In genomic region chr15:40328711-40329240, GRCh38 we compare ENCODE assay signal across 18 cellular contexts. TPM values are rescaled to one million over a fixed set of nuclear protein-coding genes. Genes with fewer than 3 reads are reported as not detected.
DNase-seq lines count a peak whose midpoint lies in the region; TF ChIP-seq lines count a peak whose summit lies in the region.
"Had no signal": no experiment of that assay in that cellular context is flagged by ENCODE, and none has a peak within 500 bp of the region (broad histone marks: within the 10 kb centered on the region; RNA-seq: fewer than 3 reads in every experiment).

No MANE protein-coding gene starts in this region.

- no peaks in the 10 kb centered on the region for H3K9me3 ChIP-seq in SK-N-MC (ENCODE audit: low read depth, low read length)
- no peaks in the 10 kb centered on the region for H3K9me3 ChIP-seq in iPS-20b (ENCODE audit: insufficient read depth, low read depth, low read length)
- H3K9me3 ChIP-seq in stomach smooth muscle (ENCODE audit: control insufficient read depth in 2 of 2, low read length in 2 of 2) = no peaks in the 10 kb centered on the region
- H3K9me3 ChIP-seq: prostate gland, tibial nerve had no signal

- intact Hi-C loops in lower leg skin (cut with DNase I; ENCODE audit: low total_unique reads) = no loop called here

- peaks cover 21% of the 10 kb centered on the region for H3K27me3 ChIP-seq in iPS-20b (ENCODE audit: insufficient read depth, low read length)
- no peaks in the 10 kb centered on the region for H3K27me3 ChIP-seq in stomach smooth muscle (ENCODE audit: control insufficient read depth in 1 of 2, insufficient read depth in 2 of 2, low read length in 2 of 2)
- H3K27me3 ChIP-seq: tibial nerve had no signal

- 82 to 90% methylated on average over 6 of the region's 6 CpGs for WGBS in lower leg skin, 2 donors

- no peak for TF ChIP-seq POLR2A in lower leg skin (IDR thresholded peaks at IDR 0.05)

- DNase-seq in NCI-H2107 treated with DMSO at 0.1 percent for 48 hours (lab: John Stamatoyannopoulos, UW; ENCODE audit: unreplicated experiment) = peak; percentile 22
- no peak for DNase-seq in NCI-H2107 (lab: John Stamatoyannopoulos, UW)
- DNase-seq in SK-N-MC (ENCODE audit: low read depth, low spot score) = no peak
- DNase-seq in RKO (ENCODE audit: low spot score) = no peak
- no peak for DNase-seq in lower leg skin (ENCODE audit: low spot score in 2 of 2)
- no peak for DNase-seq in NCI-H2196 (lab: John Stamatoyannopoulos, UW; ENCODE audit: unreplicated experiment)
- DNase-seq: activated CD4-positive, alpha-beta T cell treated with anti-CD3 and anti-CD28 coated beads, Interleukin-2, amount 50 U/mL, for 4 hours; anterior cingulate cortex; CD8-positive, alpha-beta memory T cell; immature natural killer cell; NCI-H2171 treated with DMSO at 0.1 percent for 48 hours; Right ventricle myocardium superior had no signal

- peaks cover 43% of the 10 kb centered on the region for H3K4me1 ChIP-seq in iPS-20b (ENCODE audit: insufficient read depth, low read length)
- peaks cover 78% of the 10 kb centered on the region for H3K4me1 ChIP-seq in stomach smooth muscle (ENCODE audit: control insufficient read depth, insufficient read depth, low read length)

- peak overlapping the region; percentile 77 for H3K4me3 ChIP-seq in SK-N-MC
- peak overlapping the region; percentile 47; the same call in 1 of the 2 replicates for H3K4me3 ChIP-seq in iPS-20b (ENCODE audit: low read length)
- H3K4me3 ChIP-seq in stomach smooth muscle (ENCODE audit: low read length in 2 of 2) = peak overlapping the region; percentile 84 to 86
- H3K4me3 ChIP-seq in lower leg skin (ENCODE audit: low read depth, poor library complexity, severe bottlenecking) = no peak overlapping the region
- H3K4me3 ChIP-seq: prostate gland, tibial nerve had no signal

- H3K27ac ChIP-seq in SK-N-MC (peak overlapping the region; percentile 92), iPS-20b (ENCODE audit: low read length) (no peak overlapping the region), stomach smooth muscle (ENCODE audit: low read length) (peak overlapping the region; percentile 99)
- H3K27ac ChIP-seq: 22Rv1, prostate gland had no signal

- H3K36me3 ChIP-seq in SK-N-MC (ENCODE audit: insufficient read depth, low read length) (peaks cover 8% of the 10 kb centered on the region), iPS-20b (ENCODE audit: insufficient read depth, low read depth, low read length) (no peaks in the 10 kb centered on the region; the same call in 1 of the 2 replicates), stomach smooth muscle (ENCODE audit: control insufficient read depth in 2 of 2, insufficient read depth in 2 of 2, low read length in 2 of 2) (peaks cover 4 to 7% of the 10 kb centered on the region in 2 donors)
- H3K36me3 ChIP-seq: prostate gland, tibial nerve had no signal

- TF ChIP-seq CTCF in lower leg skin (IDR thresholded peaks at IDR 0.05) = no peak

- H3K9ac ChIP-seq in SK-N-MC (ENCODE audit: insufficient read length) (peak overlapping the region; percentile 63), iPS-20b (ENCODE audit: low read depth, low read length) (peak overlapping the region; percentile 13; the same call in 1 of the 2 replicates), stomach smooth muscle (ENCODE audit: low read length in 2 of 2) (peak overlapping the region; percentile 76 to 96)

RNA-seq across cellular contexts. Expression of gene INAFM2, which starts 5.3 kb away (rescaled TPM):
- 10 to 100 TPM in 2 of 4 donors, 1 to 10 TPM in 2; 6.8 to 13.8 (median 10.0) TPM for total RNA-seq in lower leg skin

RNA-seq across cellular contexts. Expression of gene CCDC9B, which starts 12.0 kb away (rescaled TPM):
- 10 to 100 TPM; 17.4 to 28.6 (median 24.7) TPM for total RNA-seq in lower leg skin

RNA-seq across cellular contexts. Expression of gene PLCB2, which starts 21.0 kb away (rescaled TPM):
- 1 to 10 TPM in 3 of 4 donors, under 1 TPM in 1; 0.88 to 4.2 (median 2.3) TPM for total RNA-seq in lower leg skin

RNA-seq across cellular contexts. Expression of gene PHGR1, which starts 22.1 kb away (rescaled TPM):
- total RNA-seq in lower leg skin = 1 to 10 TPM in 1 of 4 donors, not detected in 3; 3.1 TPM
- total RNA-seq: CD8-positive, alpha-beta memory T cell; mononuclear cell; prostate gland; Right ventricle myocardium superior; tibial nerve had no signal

RNA-seq across cellular contexts. Expression of gene DISP2, which starts 29.2 kb away (rescaled TPM):
- under 1 TPM in 3 of 4 donors, not detected in 1; 0.05 to 0.08 (median 0.06) TPM for total RNA-seq in lower leg skin

Comparison
In these comparisons a context has a peak if more than half of its experiments do, and no peak if none do; other contexts are left out.
1. H3K9ac ChIP-seq: peak in every context shown above with its lines; median percentile 86 in stomach smooth muscle; 63 in SK-N-MC; 13 in iPS-20b.